8 cellular contexts compared by ENCODE assay signal in genomic region chr6:28267695-28268059, GRCh38. TPM values are rescaled to one million over a fixed set of nuclear protein-coding genes. Genes with fewer than 3 reads are reported as not detected.
DNase-seq lines count a peak whose midpoint lies in the region; ATAC-seq and TF ChIP-seq lines count a peak whose summit lies in the region.

No MANE protein-coding gene starts in this region.

- TF ChIP-seq POLR2A in heart left ventricle (IDR thresholded peaks at IDR 0.05), result no peak

- peak overlapping the region; percentile 75 to 78 for H3K9ac ChIP-seq in colonic mucosa (ENCODE audit: low read depth in 2 of 2, low read length in 2 of 2)

- H3K4me1 ChIP-seq in heart left ventricle, result peaks cover 0 to 35% (median 12%) of the 10 kb centered on the region in 12 donors
- H3K4me1 ChIP-seq in colonic mucosa, result no peaks in the 10 kb centered on the region
- peaks cover 8% of the 10 kb centered on the region for H3K4me1 ChIP-seq in mesodermal cell (ENCODE audit: control insufficient read depth, insufficient read depth, low read length, poor library complexity, severe bottlenecking)
- peaks cover 0 to 3% of the 10 kb centered on the region in 2 donors for H3K4me1 ChIP-seq in aorta (ENCODE audit: control insufficient read depth in 1 of 2, insufficient read depth in 2 of 2, low read length in 2 of 2)

- H3K4me3 ChIP-seq in heart left ventricle, result peak overlapping the region; percentile 29 to 88 (median 76)
- H3K4me3 ChIP-seq in colonic mucosa, result peak overlapping the region; percentile 82
- peak overlapping the region; percentile 71 for H3K4me3 ChIP-seq in mesodermal cell (ENCODE audit: extremely low read depth, insufficient read depth, low read length, poor library complexity, severe bottlenecking)
- H3K4me3 ChIP-seq in aorta (ENCODE audit: low read length in 2 of 2), result peak overlapping the region; percentile 67 to 72

- peaks cover 0 to 18% (median 10%) of the 10 kb centered on the region in 9 donors for H3K36me3 ChIP-seq in heart left ventricle
- H3K36me3 ChIP-seq in colonic mucosa, result no peaks in the 10 kb centered on the region
- H3K36me3 ChIP-seq in mesodermal cell (ENCODE audit: control insufficient read depth, insufficient read depth, low read length), result peaks cover 17% of the 10 kb centered on the region
- H3K36me3 ChIP-seq in aorta (ENCODE audit: control insufficient read depth in 1 of 2, insufficient read depth in 2 of 2, low read length in 1 of 2), result peaks cover 0 to 7% of the 10 kb centered on the region in 2 donors

- TF ChIP-seq CTCF in heart left ventricle (IDR thresholded peaks at IDR 0.05) (no peak), colonic mucosa (IDR thresholded peaks at IDR 0.05) (no peak)

- H3K9me3 Mint-ChIP-seq in stimulated activated effector memory CD8-positive, alpha-beta T cell treated with anti-CD3 and anti-CD28 coated beads, Interleukin-12 subunit alpha, Interleukin-12 subunit beta, amount 100 ng/mL, for 72 hours, result no peaks in the 10 kb centered on the region

- no peak overlapping the region for H3K4me3 Mint-ChIP-seq in stimulated activated effector memory CD8-positive, alpha-beta T cell treated with anti-CD3 and anti-CD28 coated beads, Interleukin-12 subunit alpha, Interleukin-12 subunit beta, amount 100 ng/mL, for 72 hours

- no peaks in the 10 kb centered on the region for H3K9me3 ChIP-seq in heart left ventricle
- no peaks in the 10 kb centered on the region for H3K9me3 ChIP-seq in colonic mucosa
- H3K9me3 ChIP-seq in mesodermal cell (ENCODE audit: control insufficient read depth, low read length), result no peaks in the 10 kb centered on the region
- H3K9me3 ChIP-seq in aorta (ENCODE audit: control insufficient read depth, low read length), result no peaks in the 10 kb centered on the region

- DNase-seq in heart left ventricle, result no peak
- no peak for DNase-seq in cardiac septum (ENCODE audit: low spot score)
- no peak for DNase-seq in colonic mucosa
- DNase-seq in aorta, result no peak
- DNase-seq in stimulated activated effector memory CD8-positive, alpha-beta T cell treated with anti-CD3 and anti-CD28 coated beads, Interleukin-12 subunit alpha, Interleukin-12 subunit beta, amount 100 ng/mL, for 72 hours (ENCODE audit: low spot score in 2 of 2), result no peak
- DNase-seq in SW480 (ENCODE audit: low spot score), result no peak
- no peak for DNase-seq in MV-4-11 (lab: John Stamatoyannopoulos, UW)

- intact Hi-C loops in heart left ventricle (cut with DNase I), result loop anchor here in 5 of 10 donors (5.0 kb wide), 5 partner anchors 65 to 130 kb away; partner anchors contain the start of genes ZSCAN31 (in 3 of the 5) and ZKSCAN8 (in 1 of the 5)
- intact Hi-C loops in cardiac septum (cut with DNase I), result loop anchor here (2.0 to 5.0 kb wide), 2 partner anchors 70 to 83 kb away; partner anchors contain the start of gene ZSCAN31
- intact Hi-C loops in colonic mucosa (cut with DNase I), result no loop called here
- intact Hi-C loops in aorta (cut with DNase I), result loop anchor here in 1 of 2 donors (5.0 kb wide), 2 partner anchors 40 to 70 kb away; partner anchors contain the start of genes ZSCAN31 and ZSCAN9

- WGBS in heart left ventricle, 4 donors, result 0 to 2% (median 1%) methylated on average over 1 of the region's 1 CpG
- 18 to 36% methylated on average over 1 of the region's 1 CpG for WGBS in mesodermal cell (ENCODE audit: insufficient coverage in 2 of 2), 2 experiments
- WGBS in aorta, 2 donors, result 0 to 4% methylated on average over 1 of the region's 1 CpG

- H3K36me3 Mint-ChIP-seq in stimulated activated effector memory CD8-positive, alpha-beta T cell treated with anti-CD3 and anti-CD28 coated beads, Interleukin-12 subunit alpha, Interleukin-12 subunit beta, amount 100 ng/mL, for 72 hours, result peaks cover 11% of the 10 kb centered on the region

- ATAC-seq in heart left ventricle (no peak), aorta (ENCODE audit: low FRiP score) (no peak)
- ATAC-seq in stimulated activated effector memory CD8-positive, alpha-beta T cell treated with anti-CD3 and anti-CD28 coated beads, Interleukin-12 subunit alpha, Interleukin-12 subunit beta, amount 100 ng/mL, for 72 hours, result no peak

- H3K4me1 Mint-ChIP-seq in stimulated activated effector memory CD8-positive, alpha-beta T cell treated with anti-CD3 and anti-CD28 coated beads, Interleukin-12 subunit alpha, Interleukin-12 subunit beta, amount 100 ng/mL, for 72 hours, result peaks cover 14% of the 10 kb centered on the region

- H3K27me3 ChIP-seq in heart left ventricle (no peaks in the 10 kb centered on the region), colonic mucosa (no peaks in the 10 kb centered on the region), aorta (ENCODE audit: control insufficient read depth in 1 of 2, insufficient read depth in 2 of 2, low read length in 1 of 2) (no peaks in the 10 kb centered on the region)

- no peak overlapping the region for H3K27ac Mint-ChIP-seq in stimulated activated effector memory CD8-positive, alpha-beta T cell treated with anti-CD3 and anti-CD28 coated beads, Interleukin-12 subunit alpha, Interleukin-12 subunit beta, amount 100 ng/mL, for 72 hours

- peak overlapping the region in 11 of 12 donors; percentile 45 to 93 (median 88) for H3K27ac ChIP-seq in heart left ventricle
- H3K27ac ChIP-seq in colonic mucosa, result peak overlapping the region; percentile 65
- H3K27ac ChIP-seq in mesodermal cell (ENCODE audit: low read depth, low read length, severe bottlenecking), result peak overlapping the region; percentile 86
- H3K27ac ChIP-seq in aorta (ENCODE audit: low read depth in 1 of 2, low read length in 2 of 2), result no peak overlapping the region

RNA-seq across cellular contexts. Expression of gene ZSCAN26, which starts 0.7 kb away (rescaled TPM):
- total RNA-seq in heart left ventricle (10 to 100 TPM in 8 of 9 donors, 1 to 10 TPM in 1; 9.8 to 16.4 (median 12.2) TPM), cardiac septum (13.4 TPM), colonic mucosa (1 to 10 TPM; 4.2 to 7.8 TPM), aorta (10 to 100 TPM; 15.7 to 22.8 TPM)
- polyA plus RNA-seq in heart left ventricle (1 to 10 TPM; 8.1 to 8.3 TPM), aorta (10 to 100 TPM; 15.9 to 16.1 TPM)
- 18.2 TPM for polyA plus RNA-seq in mesodermal cell (2013, experiment 1 of 2)
- 16.8 TPM for polyA plus RNA-seq in mesodermal cell (2013, experiment 2 of 2)

RNA-seq across cellular contexts. Expression of gene NKAPL, which starts 8.6 kb away (rescaled TPM):
- total RNA-seq in heart left ventricle (1 to 10 TPM; 3.3 to 8.4 (median 5.2) TPM), cardiac septum (6.6 TPM), colonic mucosa (under 1 TPM; 0.25 to 0.29 TPM), aorta (1 to 10 TPM; 1.6 to 3.2 TPM)
- polyA plus RNA-seq in heart left ventricle (1 to 10 TPM; 5.8 to 7.2 TPM), aorta (1 to 10 TPM; 1.9 to 4.3 TPM)
- polyA plus RNA-seq in mesodermal cell (2013, experiment 1 of 2), result not detected
- polyA plus RNA-seq in mesodermal cell (2013, experiment 2 of 2), result not detected

RNA-seq across cellular contexts. Expression of gene PGBD1, which starts 13.7 kb away (rescaled TPM):
- total RNA-seq in heart left ventricle, result 1 to 10 TPM; 2.5 to 3.8 (median 2.9) TPM
- 1 to 10 TPM; 1.7 to 4.6 TPM for polyA plus RNA-seq in heart left ventricle
- total RNA-seq in cardiac septum, result 3.8 TPM
- total RNA-seq in colonic mucosa, result 1 to 10 TPM; 1.0 to 2.0 TPM
- 8.0 TPM for polyA plus RNA-seq in mesodermal cell (2013, experiment 1 of 2)
- 8.7 TPM for polyA plus RNA-seq in mesodermal cell (2013, experiment 2 of 2)
- 1 to 10 TPM; 6.2 to 6.7 TPM for total RNA-seq in aorta
- polyA plus RNA-seq in aorta, result 1 to 10 TPM; 3.5 to 7.2 TPM

RNA-seq across cellular contexts. Expression of gene ZKSCAN4, which starts 15.6 kb away (rescaled TPM):
- total RNA-seq in heart left ventricle, result 1 to 10 TPM; 2.1 to 5.0 (median 2.5) TPM
- 1 to 10 TPM; 1.5 to 2.2 TPM for polyA plus RNA-seq in heart left ventricle
- 2.4 TPM for total RNA-seq in cardiac septum
- 1 to 10 TPM; 4.9 to 5.2 TPM for total RNA-seq in colonic mucosa
- polyA plus RNA-seq in mesodermal cell (2013, experiment 1 of 2), result 7.4 TPM
- polyA plus RNA-seq in mesodermal cell (2013, experiment 2 of 2), result 6.3 TPM
- total RNA-seq in aorta, result 1 to 10 TPM; 4.0 to 6.8 TPM
- polyA plus RNA-seq in aorta, result 1 to 10 TPM; 2.5 to 3.6 TPM

RNA-seq across cellular contexts. Expression of gene ZSCAN9, which starts 42.6 kb away (rescaled TPM):
- total RNA-seq in heart left ventricle, result 10 to 100 TPM in 2 of 9 donors, 1 to 10 TPM in 7; 6.8 to 12.6 (median 7.9) TPM
- polyA plus RNA-seq in heart left ventricle, result 10 to 100 TPM in 1 of 2 donors, 1 to 10 TPM in 1; 5.8 to 10.2 TPM
- 8.4 TPM for total RNA-seq in cardiac septum
- 1 to 10 TPM; 8.9 to 9.8 TPM for total RNA-seq in colonic mucosa
- polyA plus RNA-seq in mesodermal cell (2013, experiment 1 of 2), result 19.7 TPM
- 19.7 TPM for polyA plus RNA-seq in mesodermal cell (2013, experiment 2 of 2)
- total RNA-seq in aorta, result 10 to 100 TPM; 15.4 to 18.5 TPM
- 10 to 100 TPM in 1 of 2 donors, 1 to 10 TPM in 1; 4.4 to 14.0 TPM for polyA plus RNA-seq in aorta

Comparison
In these comparisons a context has a peak if more than half of its experiments do, and no peak if none do; other contexts are left out.
1. H3K27ac ChIP-seq: peak in heart left ventricle (11 of 12), colonic mucosa (single experiment) and mesodermal cell (single experiment); none in aorta (0 of 2).
2. Peak in every context shown above with its lines, with median percentiles within 50 percentile points of each other: H3K4me3 ChIP-seq.